ENCODE assay signal across 1 cellular context in genomic region chr2:30230855-30231725, GRCh38.
TF ChIP-seq lines count a peak whose summit lies in the region.

Gene LBH, plus strand, starts transcription at chr2:30231534. Its CDS starts 205 bp downstream, at chr2:30231739.

TF ChIP-seq in K562, 482 proteins besides CTCF, POLR2A, EP300 and RAD21 (continued from another document and continues in another):
- TF ChIP-seq RERE (CRISPR knock-in tag; IDR thresholded peaks at IDR 0.05; ENCODE audit: borderline replicate concordance) (no peak), GMEB1 (CRISPR knock-in tag; IDR thresholded peaks at IDR 0.05) (no peak), GTF3C2 (IDR thresholded peaks at IDR 0.05; ENCODE audit: borderline replicate concordance, extremely low read depth, insufficient read length) (no peak), E2F1 (CRISPR knock-in tag; IDR thresholded peaks at IDR 0.05) (0 out of 2 replicates have a peak, but pooled peaks have one; percentile 24), HES1 (IDR thresholded peaks at IDR 0.05; ENCODE audit: low read depth) (no peak), ZBTB2 (IDR thresholded peaks at IDR 0.05) (no peak), GTF2F1 (IDR thresholded peaks at IDR 0.05; ENCODE audit: low read depth, low read length) (peak; percentile 89), CCNT2 (IDR thresholded peaks at IDR 0.05; ENCODE audit: borderline replicate concordance, extremely low read depth, insufficient read length, low read depth, low read length) (peak; percentile 72), DIDO1 (tag; IDR thresholded peaks at IDR 0.05; ENCODE audit: low read depth) (no peak), CLOCK (CRISPR knock-in tag; IDR thresholded peaks at IDR 0.05; ENCODE audit: borderline replicate concordance) (no peak), ATF3 (IDR thresholded peaks at IDR 0.05) (no peak), ATF3 (CRISPR knock-in tag; conservative IDR thresholded peaks at IDR 0.05) (0 out of 2 replicates have a peak, but pooled peaks have one; percentile 26), ZNF764 (CRISPR knock-in tag; IDR thresholded peaks at IDR 0.05; ENCODE audit: low read depth) (no peak), GABPB2 (CRISPR knock-in tag; conservative IDR thresholded peaks at IDR 0.05) (no peak), ZNF263 (CRISPR knock-in tag; IDR thresholded peaks at IDR 0.05; ENCODE audit: borderline replicate concordance) (no peak), RBM14 (IDR thresholded peaks at IDR 0.05; ENCODE audit: borderline replicate concordance, insufficient read depth, low read depth, low read length) (no peak), SREBF1 (IDR thresholded peaks at IDR 0.05; ENCODE audit: borderline replicate concordance, low read depth, low read length) (no peak), ZNF274 (IDR thresholded peaks at IDR 0.05; ENCODE audit: borderline replicate concordance, low read depth, low read length) (no peak), ZFX (CRISPR knock-in tag; IDR thresholded peaks at IDR 0.05) (peak; percentile 85), FOXJ3 (CRISPR knock-in tag; IDR thresholded peaks at IDR 0.05) (no peak), FOXK2 (conservative IDR thresholded peaks at IDR 0.05 in 1 of 2, IDR thresholded peaks at IDR 0.05 in 1 of 2; ENCODE audit: low read depth in 2 of 2) (no peak), ZNF347 (CRISPR knock-in tag; IDR thresholded peaks at IDR 0.05; ENCODE audit: low read depth) (no peak), NFE2L1 (tag; IDR thresholded peaks at IDR 0.05; ENCODE audit: borderline replicate concordance, low read depth) (no peak), ZC3H8 (IDR thresholded peaks at IDR 0.05) (no peak), ZNF384 (IDR thresholded peaks at IDR 0.05; ENCODE audit: low read depth, low read length) (no peak), ZNF76 (CRISPR knock-in tag; IDR thresholded peaks at IDR 0.05; ENCODE audit: borderline replicate concordance) (no peak), NCOA6 (IDR thresholded peaks at IDR 0.05) (peak; percentile 17; the same call in 1 of the 2 replicates), L3MBTL2 (IDR thresholded peaks at IDR 0.05) (no peak), SMARCE1 (IDR thresholded peaks at IDR 0.05) (no peak), PRDM10 (IDR thresholded peaks at IDR 0.05; ENCODE audit: partially characterized antibody) (no peak), CC2D1A (IDR thresholded peaks at IDR 0.05) (no peak), CBFA2T2 (conservative IDR thresholded peaks at IDR 0.05) (no peak), TARDBP (IDR thresholded peaks at IDR 0.05) (no peak), ZNF3 (CRISPR knock-in tag; IDR thresholded peaks at IDR 0.05) (no peak), ELF4 (CRISPR knock-in tag; IDR thresholded peaks at IDR 0.05) (0 out of 2 replicates have a peak, but pooled peaks have one; percentile 20), MLX (CRISPR knock-in tag; conservative IDR thresholded peaks at IDR 0.05) (no peak)
